Comparison of ENCODE assay signal across 16 cellular contexts in genomic region chr14:98773814-98774213, GRCh38.
A peak's percentile ranks its signal among the peaks of the same experiment; 100 is the strongest.
DNase-seq lines count a peak whose midpoint lies in the region; ATAC-seq and TF ChIP-seq lines count a peak whose summit lies in the region.
"Had no signal": no experiment of that assay in that cellular context is flagged by ENCODE, and none has a peak within 500 bp of the region (broad histone marks: within the 10 kb centered on the region; RNA-seq: fewer than 3 reads in every experiment).

No MANE protein-coding gene starts in this region.

- no peaks in the 10 kb centered on the region for H3K36me3 Mint-ChIP-seq in type B pancreatic cell
- H3K36me3 Mint-ChIP-seq: CD8-positive, alpha-beta T cell had no signal

- H3K9me3 Mint-ChIP-seq in type B pancreatic cell, result no peaks in the 10 kb centered on the region
- H3K9me3 Mint-ChIP-seq: CD8-positive, alpha-beta T cell had no signal

- TF ChIP-seq EP300 in suprapubic skin (IDR thresholded peaks at IDR 0.05), result no peak

- H3K36me3 ChIP-seq in suprapubic skin, result no peaks in the 10 kb centered on the region
- H3K36me3 ChIP-seq: BE2C, BLaER1 had no signal

- no peak for ATAC-seq in GM21528 (IDR thresholded peaks at IDR 0.05; ENCODE audit: low FRiP score, unreplicated experiment)
- ATAC-seq: CD8-positive, alpha-beta T cell had no signal

- peak; percentile 39 for DNase-seq in islet precursor cell
- DNase-seq in type B pancreatic cell (ENCODE audit: extremely low spot score, unreplicated experiment), result no peak
- no peak for DNase-seq in activated gamma-delta T cell treated with Interleukin-2 at 50 U/mL for 16 hours
- no peak for DNase-seq in suprapubic skin (ENCODE audit: low spot score in 2 of 2)
- DNase-seq: 8988T; ACHN; BE2C; C1 segment of cervical spinal cord; Caco-2; Calu3; CD4-positive, alpha-beta T cell; CD8-positive, alpha-beta T cell; DMS79 treated with DMSO at 0.1 percent for 48 hours; GF-D8 had no signal

- no peaks in the 10 kb centered on the region for H3K4me1 Mint-ChIP-seq in type B pancreatic cell (ENCODE audit: unreplicated experiment)

- H3K27ac Mint-ChIP-seq in type B pancreatic cell, result peak overlapping the region; percentile 48
- H3K27ac Mint-ChIP-seq: CD4-positive, alpha-beta T cell; CD8-positive, alpha-beta T cell had no signal

- H3K4me3 ChIP-seq in suprapubic skin, result no peak overlapping the region
- H3K4me3 ChIP-seq: BLaER1 had no signal

- no peak overlapping the region for H3K27ac ChIP-seq in suprapubic skin
- H3K27ac ChIP-seq: BLaER1 had no signal

- no peaks in the 10 kb centered on the region for H3K27me3 ChIP-seq in suprapubic skin
- H3K27me3 ChIP-seq: BE2C, BLaER1 had no signal

- H3K4me1 ChIP-seq in suprapubic skin, result no peaks in the 10 kb centered on the region
- H3K4me1 ChIP-seq: BE2C, BLaER1, Caco-2 had no signal

- TF ChIP-seq POLR2A in suprapubic skin (IDR thresholded peaks at IDR 0.05), result no peak

- H3K4me3 Mint-ChIP-seq in type B pancreatic cell, result no peak overlapping the region
- H3K4me3 Mint-ChIP-seq: CD4-positive, alpha-beta T cell; CD8-positive, alpha-beta T cell had no signal

- no peaks in the 10 kb centered on the region for H3K9me3 ChIP-seq in suprapubic skin
- H3K9me3 ChIP-seq: BE2C, BLaER1, Caco-2 had no signal

- TF ChIP-seq CTCF in type B pancreatic cell (conservative IDR thresholded peaks at IDR 0.05) (no peak), suprapubic skin (IDR thresholded peaks at IDR 0.05) (no peak)

- WGBS in suprapubic skin, result 68% methylated on average over 5 of the region's 5 CpGs

- no peaks in the 10 kb centered on the region for H3K27me3 Mint-ChIP-seq in type B pancreatic cell
- H3K27me3 Mint-ChIP-seq: CD4-positive, alpha-beta T cell had no signal
